6 cellular contexts compared by ENCODE assay signal in the genomic region with DNA sequence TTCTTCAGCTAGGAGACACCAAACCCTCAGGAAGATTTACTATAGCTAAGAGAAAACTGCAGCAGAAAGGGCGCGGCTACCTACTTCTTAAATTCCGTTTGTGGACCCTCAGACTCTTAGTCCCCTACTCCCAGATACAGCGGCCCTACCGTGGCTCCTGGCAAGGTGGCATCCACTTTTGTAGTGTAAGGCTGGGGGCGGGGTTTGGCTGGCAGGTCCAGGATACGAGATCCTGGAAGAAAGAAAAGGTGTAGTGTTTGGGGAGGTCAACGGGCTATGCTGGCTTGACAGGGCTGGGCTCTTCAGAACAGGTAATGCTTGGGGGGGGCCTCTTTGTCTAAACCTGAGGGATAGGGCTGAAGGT.
DNase-seq lines count a peak whose midpoint lies in the region; ATAC-seq and TF ChIP-seq lines count a peak whose summit lies in the region.

No MANE protein-coding gene starts in this region.

- DNase-seq in NCI-H1105 (lab: John Stamatoyannopoulos, UW) (peak; percentile 55), NCI-H1105 treated with DMSO at 0.1 percent for 48 hours (lab: John Stamatoyannopoulos, UW) (no peak)
- no peak for DNase-seq in central memory CD8-positive, alpha-beta T cell (ENCODE audit: low spot score in 2 of 2)
- no peak for DNase-seq in stimulated activated CD4-positive, alpha-beta T cell treated with anti-CD3 and anti-CD28 coated beads, Interleukin-1b, Interleukin-23, amount 100 ng/mL, for 48 hours

- ATAC-seq in central memory CD8-positive, alpha-beta T cell (replicated peaks; ENCODE audit: extremely low read depth, poor library complexity, severe bottlenecking): no peak
- no peak for ATAC-seq in GM18517 (IDR thresholded peaks at IDR 0.05; ENCODE audit: unreplicated experiment)

- peak overlapping the region; percentile 82 for H3K4me2 ChIP-seq in parathyroid adenoma (ENCODE audit: low read length)

- H3K36me3 ChIP-seq in parathyroid adenoma (ENCODE audit: control insufficient read depth, insufficient read depth, low read length): no peaks in the 10 kb centered on the region

- H3K9me3 Mint-ChIP-seq in central memory CD8-positive, alpha-beta T cell: no peaks in the 10 kb centered on the region

- H3K4me1 ChIP-seq in parathyroid adenoma: peaks cover 7% of the 10 kb centered on the region

- peaks cover 2% of the 10 kb centered on the region for H3K79me2 ChIP-seq in parathyroid adenoma

- no peaks in the 10 kb centered on the region for H3K27me3 Mint-ChIP-seq in central memory CD8-positive, alpha-beta T cell

- no peaks in the 10 kb centered on the region for H3K9me3 ChIP-seq in parathyroid adenoma (ENCODE audit: control insufficient read depth, low read length)

- no peaks in the 10 kb centered on the region for H3K27me3 ChIP-seq in parathyroid adenoma (ENCODE audit: control insufficient read depth, insufficient read depth, low read length)

- H3K4me3 Mint-ChIP-seq in central memory CD8-positive, alpha-beta T cell: peak overlapping the region; percentile 91

- H3K4me3 ChIP-seq in parathyroid adenoma (ENCODE audit: low read depth, low read length): peak overlapping the region; percentile 80

- H3K27ac ChIP-seq in parathyroid adenoma: peak overlapping the region; percentile 88

- H3K36me3 Mint-ChIP-seq in central memory CD8-positive, alpha-beta T cell (ENCODE audit: insufficient read depth): peaks cover 9% of the 10 kb centered on the region

- peak overlapping the region; percentile 91 for H3K27ac Mint-ChIP-seq in central memory CD8-positive, alpha-beta T cell (ENCODE audit: low read depth)

- no peak overlapping the region for H3K9ac ChIP-seq in parathyroid adenoma

- peaks cover 40% of the 10 kb centered on the region for H3K4me1 Mint-ChIP-seq in central memory CD8-positive, alpha-beta T cell

- H2AFZ ChIP-seq in parathyroid adenoma: peak overlapping the region; percentile 89

- no peak for TF ChIP-seq CTCF in parathyroid adenoma (IDR thresholded peaks at IDR 0.05)
